ENCODE assay signal across 8 cellular contexts in the genomic region with DNA sequence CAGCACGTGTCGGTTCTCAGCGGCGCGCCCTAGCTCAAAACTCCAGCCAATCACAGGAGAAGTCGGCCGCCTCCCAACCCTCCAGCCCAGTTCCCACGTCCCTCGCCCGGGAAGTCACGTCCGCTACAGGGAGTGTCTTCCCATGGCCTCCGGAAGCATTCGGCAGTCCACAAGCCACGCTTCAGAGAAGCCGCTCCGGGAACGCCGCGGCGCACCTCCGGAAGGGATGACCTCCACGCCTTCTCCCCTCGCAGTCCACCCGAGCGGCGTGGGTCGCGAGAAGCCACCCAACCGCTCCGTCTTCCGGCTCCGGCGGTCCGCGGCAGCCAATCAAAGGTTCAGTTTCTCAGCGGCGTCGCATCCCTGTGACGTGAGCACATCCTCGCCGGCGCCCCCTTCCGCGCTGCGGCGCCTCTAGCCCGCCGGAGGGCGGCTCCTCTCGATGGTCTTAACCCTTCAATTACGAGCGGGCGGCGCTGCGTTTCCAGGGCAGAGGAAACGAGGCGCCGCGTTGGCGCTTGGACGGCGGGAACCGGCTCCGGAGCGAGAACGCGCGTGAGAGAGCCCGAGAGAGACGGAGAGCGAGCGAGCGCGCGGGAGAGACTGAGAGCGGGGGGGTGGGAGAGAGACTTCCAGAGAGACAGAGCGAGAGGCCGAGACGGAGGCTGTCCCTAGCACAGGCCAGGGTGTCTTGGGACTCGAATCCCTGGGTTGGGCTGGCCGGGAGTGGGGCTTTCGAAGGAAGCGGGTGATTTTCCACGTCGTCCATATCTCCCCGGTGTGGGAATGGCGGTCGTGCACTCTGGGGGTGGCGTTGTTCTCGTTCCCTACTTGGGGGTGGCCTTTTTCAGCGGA. TPM values are rescaled to one million over a fixed set of nuclear protein-coding genes. Genes with fewer than 3 reads are reported as not detected.
DNase-seq lines count a peak whose midpoint lies in the region; ATAC-seq and TF ChIP-seq lines count a peak whose summit lies in the region.
"Not testable (repeated sequence)": the region's sequence is repeated elsewhere in the genome, so short reads cannot be mapped to it uniquely, and the experiment has no call there.

A gene with protein sequence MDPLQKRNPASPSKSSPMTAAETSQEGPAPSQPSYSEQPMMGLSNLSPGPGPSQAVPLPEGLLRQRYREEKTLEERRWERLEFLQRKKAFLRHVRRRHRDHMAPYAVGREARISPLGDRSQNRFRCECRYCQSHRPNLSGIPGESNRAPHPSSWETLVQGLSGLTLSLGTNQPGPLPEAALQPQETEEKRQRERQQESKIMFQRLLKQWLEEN (plus strand): TSS at position 476 of the 855 bp plus-strand sequence. CDS start 9,896 bp downstream, outside the sequence.

- not testable (repeated sequence) for H3K36me3 Mint-ChIP-seq in CD8-positive, alpha-beta T cell; stimulated activated naive B cell treated with anti-CD40 and anti-IgM and Interleukin-4, amounts not matched to agents 10 μg/mL and 1 μg/mL and 100 μg/mL, for 72 hours

- H3K27me3 Mint-ChIP-seq in CD8-positive, alpha-beta T cell (ENCODE audit: low read depth); stimulated activated naive B cell treated with anti-CD40 and anti-IgM and Interleukin-4, amounts not matched to agents 10 μg/mL and 1 μg/mL and 100 μg/mL, for 72 hours: not testable (repeated sequence)

- DNase-seq in CD8-positive, alpha-beta T cell; lung (ENCODE audit: low spot score); stimulated activated naive B cell treated with anti-CD40 and anti-IgM and Interleukin-4, amounts not matched to agents 10 μg/mL and 1 μg/mL and 100 μg/mL, for 72 hours: not testable (repeated sequence)

- H3K27ac Mint-ChIP-seq in CD8-positive, alpha-beta T cell; stimulated activated naive B cell treated with anti-CD40 and anti-IgM and Interleukin-4, amounts not matched to agents 10 μg/mL and 1 μg/mL and 100 μg/mL, for 72 hours: not testable (repeated sequence)

- POLR2A ChIA-PET in CD8-positive, alpha-beta T cell (lab: Charles Lee) = not testable (repeated sequence)

- peak; percentile 88 for ATAC-seq in CD8-positive, alpha-beta T cell
- ATAC-seq in GM19395 (IDR thresholded peaks at IDR 0.05; ENCODE audit: unreplicated experiment) (peak; percentile 85), HG02678 (IDR thresholded peaks at IDR 0.05; ENCODE audit: unreplicated experiment) (peak; percentile 91), HG03457 (IDR thresholded peaks at IDR 0.05; ENCODE audit: unreplicated experiment) (peak; percentile 76), lung (ENCODE audit: insufficient read depth, low FRiP score) (peak; percentile 83)
- ATAC-seq in activated CD4-positive, CD25-positive, alpha-beta regulatory T cell treated with anti-CD3 and anti-CD28 coated beads, Interleukin-2, amount 50 U/mL, for 24 hours = peak; percentile 85 to 87
- ATAC-seq in stimulated activated naive B cell treated with anti-CD40 and anti-IgM and Interleukin-4, amounts not matched to agents 10 μg/mL and 1 μg/mL and 100 μg/mL, for 72 hours (replicated peaks) = peak; percentile 88 to 92

- not testable (repeated sequence) for H3K4me3 Mint-ChIP-seq in CD8-positive, alpha-beta T cell; stimulated activated naive B cell treated with anti-CD40 and anti-IgM and Interleukin-4, amounts not matched to agents 10 μg/mL and 1 μg/mL and 100 μg/mL, for 72 hours

- WGBS in lung, 2 donors = no CpG with 5 or more reads among the region's 92 CpGs

- not testable (repeated sequence) for TF ChIP-seq CTCF in CD8-positive, alpha-beta T cell (IDR thresholded peaks at IDR 0.05); lung (IDR thresholded peaks at IDR 0.05; ENCODE audit: control extremely low read depth, extremely low read depth)

- H3K9me3 ChIP-seq in CD8-positive, alpha-beta T cell (ENCODE audit: low read length); lung (ENCODE audit: control insufficient read depth in 2 of 2, insufficient read depth in 1 of 2, low read length in 1 of 2): not testable (repeated sequence)

- H3K4me3 ChIP-seq in CD8-positive, alpha-beta T cell (ENCODE audit: low read depth, low read length); lung: not testable (repeated sequence)

- H3K27ac ChIP-seq in CD8-positive, alpha-beta T cell (ENCODE audit: low read depth, low read length); lung (ENCODE audit: low read depth in 1 of 2, low read length in 1 of 2): not testable (repeated sequence)

- not testable (repeated sequence) for H3K4me1 Mint-ChIP-seq in CD8-positive, alpha-beta T cell (ENCODE audit: low read depth); stimulated activated naive B cell treated with anti-CD40 and anti-IgM and Interleukin-4, amounts not matched to agents 10 μg/mL and 1 μg/mL and 100 μg/mL, for 72 hours

- H3K27me3 ChIP-seq in CD8-positive, alpha-beta T cell (ENCODE audit: insufficient read depth, low read length); lung (ENCODE audit: control insufficient read depth, insufficient read depth): not testable (repeated sequence)

- not testable (repeated sequence) for H3K36me3 ChIP-seq in CD8-positive, alpha-beta T cell (ENCODE audit: insufficient read depth, low read length); lung (ENCODE audit: control insufficient read depth in 2 of 2, insufficient read depth in 2 of 2, low read length in 2 of 2)

- in situ Hi-C loops in endometrial microvascular endothelial cells (cut with HindIII; ENCODE audit: inconsistent ontology term, low pct_unique_long_range_greater_than_20kb, low sequenced_read_pairs) = not testable (repeated sequence)

- H3K9me3 Mint-ChIP-seq in CD8-positive, alpha-beta T cell; stimulated activated naive B cell treated with anti-CD40 and anti-IgM and Interleukin-4, amounts not matched to agents 10 μg/mL and 1 μg/mL and 100 μg/mL, for 72 hours: not testable (repeated sequence)

- intact Hi-C loops in CD8-positive, alpha-beta T cell (cut with DNase I, micrococcal nuclease) = not testable (repeated sequence)

- not testable (repeated sequence) for H3K4me1 ChIP-seq in CD8-positive, alpha-beta T cell (ENCODE audit: insufficient read depth, low read length); lung (ENCODE audit: control insufficient read depth in 2 of 2, insufficient read depth in 2 of 2, low read length in 2 of 2)

- CTCF ChIA-PET in CD8-positive, alpha-beta T cell (lab: Charles Lee) = not testable (repeated sequence)

RNA-seq across cellular contexts. Expression of the gene that starts here (rescaled TPM):
- 1 to 10 TPM; 8.4 to 8.8 TPM for total RNA-seq in CD8-positive, alpha-beta T cell
- 16.4 TPM for total RNA-seq in endometrial microvascular endothelial cells (ENCODE audit: inconsistent ontology term)
- total RNA-seq in lung = 10 to 100 TPM; 19.8 to 21.2 TPM
- 10 to 100 TPM; 17.3 to 34.2 TPM for polyA plus RNA-seq in lung
